In genomic region chr2:29900971-29901633, GRCh38 we compare ENCODE assay signal across 1 cellular context.
TF ChIP-seq lines count a peak whose summit lies in the region.

No MANE protein-coding gene starts in this region.

TF ChIP-seq in GM23338, 12 proteins besides CTCF, POLR2A, EP300 and RAD21 (continued from another document):
- no peak for TF ChIP-seq ZNF462 (CRISPR knock-in tag; IDR thresholded peaks at IDR 0.05)
- no peak for TF ChIP-seq STAT1 (IDR thresholded peaks at IDR 0.05; ENCODE audit: unreplicated experiment)
- no peak for TF ChIP-seq EZH2phosphoT487 (IDR thresholded peaks at IDR 0.05; ENCODE audit: unreplicated experiment)
- no peak for TF ChIP-seq ETS1 (IDR thresholded peaks at IDR 0.05)
- TF ChIP-seq ZNF331 (CRISPR knock-in tag; IDR thresholded peaks at IDR 0.05; ENCODE audit: low read depth): no peak
- no peak for TF ChIP-seq CREB1 (CRISPR knock-in tag; IDR thresholded peaks at IDR 0.05; ENCODE audit: low read depth)
- TF ChIP-seq JUNB (IDR thresholded peaks at IDR 0.05; ENCODE audit: unreplicated experiment): no peak
- TF ChIP-seq ZNF114 (CRISPR knock-in tag; IDR thresholded peaks at IDR 0.05): no peak
- no peak for TF ChIP-seq REST (IDR thresholded peaks at IDR 0.05; ENCODE audit: unreplicated experiment)
